In the genomic region with DNA sequence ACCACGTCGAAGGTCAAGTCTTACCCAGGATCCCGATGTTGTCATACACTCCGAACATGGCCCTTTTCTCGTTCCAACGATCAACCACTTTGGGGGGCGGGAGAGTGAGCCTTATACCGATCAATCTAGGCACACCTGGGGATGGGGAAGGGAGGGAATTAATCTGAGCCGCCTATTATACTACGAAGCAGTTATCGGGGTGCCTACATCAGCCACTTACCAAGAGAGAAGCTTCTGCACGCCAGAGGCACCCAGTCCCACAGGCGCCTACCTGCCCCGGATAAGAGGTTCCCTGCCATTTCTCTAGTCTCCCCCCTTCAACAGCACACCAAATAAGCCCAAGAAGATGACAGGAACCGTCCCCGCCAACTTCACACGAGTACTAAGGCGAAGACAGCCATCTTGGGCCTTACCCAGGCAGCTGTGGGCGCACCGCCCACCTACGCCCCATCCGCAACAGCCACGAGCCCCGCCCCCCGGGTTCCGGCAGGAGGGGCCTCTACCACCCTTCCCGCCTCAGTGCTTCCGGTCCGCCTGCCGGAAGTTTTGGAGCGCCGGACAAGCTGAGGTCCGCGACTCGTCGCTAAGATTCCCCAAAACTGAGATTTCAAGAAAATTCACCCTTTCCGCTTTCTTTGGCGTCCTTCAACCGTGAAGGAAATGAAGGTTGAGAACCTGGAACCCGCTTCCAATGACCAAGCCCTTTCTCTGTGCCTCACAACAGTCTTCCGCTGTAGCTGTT, we compare ENCODE assay signal across 8 cellular contexts. TPM values are rescaled to one million over a fixed set of nuclear protein-coding genes. Genes with fewer than 3 reads are reported as not detected.
DNase-seq lines count a peak whose midpoint lies in the region; TF ChIP-seq lines count a peak whose summit lies in the region.

A gene (minus strand): TSS at position 425 of the 742 bp plus-strand sequence. CDS start 126 bp downstream, at position 299.

- peak within 1 kb of the TSS; percentile 98 for H3K4me3 ChIP-seq in neuron (ENCODE audit: low read length)

- H3K4me1 ChIP-seq in neuron (ENCODE audit: insufficient read depth, low read length) = peaks cover 33% of the 10 kb centered on the region

- DNase-seq in GF-D8 (lab: John Stamatoyannopoulos, UW) (peak; percentile 79), HEK293T (ENCODE audit: extremely low spot score) (peak; percentile 96), NAMALWA (ENCODE audit: low spot score) (peak; percentile 97), SK-MEL-5 (ENCODE audit: low read depth, low spot score) (peak; percentile 95), foreskin melanocyte (peak; percentile 87), stromal cell of bone marrow (ENCODE audit: low read depth) (peak; percentile 92)
- DNase-seq in activated naive CD4-positive, alpha-beta T cell treated with Interleukin-2 at 50 U/mL for 16 hours = peak; percentile 99

- in situ Hi-C loops in SK-MEL-5 (cut with HindIII; ENCODE audit: low pct_unique_long_range_greater_than_20kb, low sequenced_read_pairs) = no loop called here

- peaks cover 35% of the 10 kb centered on the region for H3K36me3 ChIP-seq in neuron (ENCODE audit: insufficient read depth, low read length)

- H3K9me3 ChIP-seq in neuron (ENCODE audit: low read length) = no peaks in the 10 kb centered on the region

- H2AFZ ChIP-seq in neuron (ENCODE audit: low read depth, low read length) = peak within 1 kb of the TSS; percentile 82

- no peaks in the 10 kb centered on the region for H3K27me3 ChIP-seq in neuron (ENCODE audit: insufficient read depth, low read length)

- POLR2A ChIA-PET in HEK293T (lab: Yijun Ruan, JAX) = interaction anchor here (0.6 to 5.9 kb wide), 40 partner anchors 8 to 451 kb away, joined by 3 to 52 read pairs (median 4); a partner anchor contains a TSS

- CTCF ChIA-PET in HEK293T (lab: Yijun Ruan, JAX) = interaction anchor here (0.8 kb wide), 1 partner anchor 69 kb away, joined by 3 read pairs; no protein-coding TSS in a partner anchor

TF ChIP-seq in HEK293T, 16 proteins besides CTCF, POLR2A, EP300 and RAD21:
- TF ChIP-seq ZNF384 (IDR thresholded peaks at IDR 0.05) (no peak), L3MBTL2 (conservative IDR thresholded peaks at IDR 0.05) (peak; percentile 39), BHLHE40 (IDR thresholded peaks at IDR 0.05; ENCODE audit: borderline replicate concordance) (no peak), ELF4 (IDR thresholded peaks at IDR 0.05) (peak; percentile 73), FOXA1 (IDR thresholded peaks at IDR 0.05) (no peak), FOXK2 (IDR thresholded peaks at IDR 0.05) (peak; percentile 74; the same call in 1 of the 2 replicates), NFRKB (IDR thresholded peaks at IDR 0.05) (peak; percentile 49; the same call in 1 of the 2 replicates)
- TF ChIP-seq, protein P1, sequence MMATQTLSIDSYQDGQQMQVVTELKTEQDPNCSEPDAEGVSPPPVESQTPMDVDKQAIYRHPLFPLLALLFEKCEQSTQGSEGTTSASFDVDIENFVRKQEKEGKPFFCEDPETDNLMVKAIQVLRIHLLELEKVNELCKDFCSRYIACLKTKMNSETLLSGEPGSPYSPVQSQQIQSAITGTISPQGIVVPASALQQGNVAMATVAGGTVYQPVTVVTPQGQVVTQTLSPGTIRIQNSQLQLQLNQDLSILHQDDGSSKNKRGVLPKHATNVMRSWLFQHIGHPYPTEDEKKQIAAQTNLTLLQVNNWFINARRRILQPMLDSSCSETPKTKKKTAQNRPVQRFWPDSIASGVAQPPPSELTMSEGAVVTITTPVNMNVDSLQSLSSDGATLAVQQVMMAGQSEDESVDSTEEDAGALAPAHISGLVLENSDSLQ (IDR thresholded peaks at IDR 0.05) = peak; percentile 55
TF ChIP-seq in HEK293T: peak in this region for 5.

RNA-seq across cellular contexts. Expression of the gene that starts here (rescaled TPM):
- total RNA-seq in SK-MEL-5 (2014; rRNA removed; shearing (Covaris generic)) = 252 and 261 TPM in 2 replicates
- 92.9 and 155 TPM in 2 replicates for polyA plus RNA-seq in SK-MEL-5 (2015; cell fraction: cytosol; rRNA removed)
- 13.1 and 18.8 TPM in 2 replicates for polyA plus RNA-seq in SK-MEL-5 (2015; cell fraction: nucleus; rRNA removed)

Comparison
In these comparisons a context has a peak if more than half of its experiments do, and no peak if none do; other contexts are left out.
1. Peak in every context shown above with its lines: DNase-seq and H3K4me3 ChIP-seq.